ENCODE assay signal across 2 cellular contexts in genomic region chr1:3785045-3785444, GRCh38.
TF ChIP-seq lines count a peak whose summit lies in the region.

No MANE protein-coding gene starts in this region.

TF ChIP-seq in GM12878, 131 proteins besides CTCF, POLR2A, EP300 and RAD21:
- TF ChIP-seq ZBTB4 (CRISPR knock-in tag; IDR thresholded peaks at IDR 0.05) = no peak
- TF ChIP-seq NFYA (IDR thresholded peaks at IDR 0.05; ENCODE audit: borderline replicate concordance, low read depth, low read length) = no peak
- no peak for TF ChIP-seq POU2F2 (IDR thresholded peaks at IDR 0.05; ENCODE audit: borderline replicate concordance, low read depth, low read length)
- TF ChIP-seq ASH2L (IDR thresholded peaks at IDR 0.05; ENCODE audit: borderline replicate concordance, low read depth) = no peak
- TF ChIP-seq SREBF2 (IDR thresholded peaks at IDR 0.05; ENCODE audit: low read length) = no peak
- no peak for TF ChIP-seq SIN3A (IDR thresholded peaks at IDR 0.05; ENCODE audit: low read depth, low read length)
- no peak for TF ChIP-seq ZNF687 (IDR thresholded peaks at IDR 0.05)
- TF ChIP-seq FOS (IDR thresholded peaks at IDR 0.05; ENCODE audit: borderline replicate concordance, extremely low read depth, insufficient read length) = no peak
- no peak for TF ChIP-seq MAX (IDR thresholded peaks at IDR 0.05; ENCODE audit: low read depth, low read length)
- no peak for TF ChIP-seq CHD2 (IDR thresholded peaks at IDR 0.05; ENCODE audit: borderline replicate concordance, low read depth, low read length)
- no peak for TF ChIP-seq ZNF207 (IDR thresholded peaks at IDR 0.05; ENCODE audit: borderline replicate concordance)
- TF ChIP-seq REST (IDR thresholded peaks at IDR 0.05; ENCODE audit: low read depth, low read length) = no peak
- TF ChIP-seq BRCA1 (IDR thresholded peaks at IDR 0.05; ENCODE audit: low read depth, low read length) = no peak

TF ChIP-seq in SK-N-SH treated with all-trans-retinoic acid at 6 μM for 48 hours, 23 proteins besides CTCF, POLR2A, EP300 and RAD21:
- no peak for TF ChIP-seq OSR1 (CRISPR knock-in tag; IDR thresholded peaks at IDR 0.05)
- TF ChIP-seq ZFP3 (CRISPR knock-in tag; IDR thresholded peaks at IDR 0.05) = no peak
- no peak for TF ChIP-seq ISL1 (CRISPR knock-in tag; IDR thresholded peaks at IDR 0.05)
- no peak for TF ChIP-seq ZC3H10 (CRISPR knock-in tag; IDR thresholded peaks at IDR 0.05)
- TF ChIP-seq TCF4 (CRISPR knock-in tag; IDR thresholded peaks at IDR 0.05; ENCODE audit: borderline replicate concordance) = no peak
- no peak for TF ChIP-seq ESRRG (CRISPR knock-in tag; IDR thresholded peaks at IDR 0.05)
- no peak for TF ChIP-seq CSDC2 (CRISPR knock-in tag; IDR thresholded peaks at IDR 0.05)
- TF ChIP-seq ZNF565 (CRISPR knock-in tag; conservative IDR thresholded peaks at IDR 0.05; ENCODE audit: low read depth) = no peak
- no peak for TF ChIP-seq ZFP30 (CRISPR knock-in tag; IDR thresholded peaks at IDR 0.05)
- TF ChIP-seq PPARA (CRISPR knock-in tag; IDR thresholded peaks at IDR 0.05; ENCODE audit: borderline replicate concordance) = no peak
- no peak for TF ChIP-seq ARNTL (CRISPR knock-in tag; IDR thresholded peaks at IDR 0.05; ENCODE audit: borderline replicate concordance, low read depth)
- no peak for TF ChIP-seq ZNF8 (CRISPR knock-in tag; IDR thresholded peaks at IDR 0.05)
- TF ChIP-seq POU6F1 (CRISPR knock-in tag; IDR thresholded peaks at IDR 0.05; ENCODE audit: borderline replicate concordance, low read depth) = no peak
- no peak for TF ChIP-seq BACH2 (CRISPR knock-in tag; IDR thresholded peaks at IDR 0.05; ENCODE audit: borderline replicate concordance)
- TF ChIP-seq RARB (CRISPR knock-in tag; IDR thresholded peaks at IDR 0.05) = no peak
- TF ChIP-seq GLIS3 (CRISPR knock-in tag; IDR thresholded peaks at IDR 0.05) = no peak
